Comparison of ENCODE assay signal across 14 cellular contexts in genomic region chr22:42307806-42308563, GRCh38. TPM values are rescaled to one million over a fixed set of nuclear protein-coding genes. Genes with fewer than 3 reads are reported as not detected.
A peak's percentile ranks its signal among the peaks of the same experiment; 100 is the strongest.
DNase-seq lines count a peak whose midpoint lies in the region; ATAC-seq and TF ChIP-seq lines count a peak whose summit lies in the region.
"Had no signal": no experiment of that assay in that cellular context is flagged by ENCODE, and none has a peak within 500 bp of the region (broad histone marks: within the 10 kb centered on the region; RNA-seq: fewer than 3 reads in every experiment).

No MANE protein-coding gene starts in this region.

- H3K4me2 ChIP-seq in neuronal stem cell (ENCODE audit: insufficient read depth, low read length, poor library complexity, severe bottlenecking), result no peak overlapping the region
- H3K4me2 ChIP-seq: GM23338 had no signal

- DNase-seq in CD8-positive, alpha-beta T cell, result peak in 1 of 7 experiments; percentile 14
- DNase-seq in NCI-H82 (lab: John Stamatoyannopoulos, UW), result peak; percentile 88
- no peak for DNase-seq in activated T-helper 1 cell treated with anti-CD3 and anti-CD28 coated beads, Interleukin-12 subunit alpha, Interleukin-12 subunit beta, Interleukin-2, Interleukin-4 antibody, amounts not matched to agents 30 ng/mL and 10 ng/mL and 1 ng/mL, durations not matched to agents 14 hours and 24 hours and 36 hours (ENCODE audit: low spot score)
- DNase-seq in neuronal stem cell (ENCODE audit: low spot score), result no peak
- DNase-seq in NCI-H146 treated with DMSO at 0.1 percent for 48 hours (lab: John Stamatoyannopoulos, UW; ENCODE audit: unreplicated experiment), result no peak
- no peak for DNase-seq in NCI-H748 (lab: John Stamatoyannopoulos, UW; ENCODE audit: unreplicated experiment)
- DNase-seq: DMS79 treated with DMSO at 0.1 percent for 48 hours, NCI-H1092, NCI-H187, OCI-M1, RPMI8226 had no signal

- no peaks in the 10 kb centered on the region for H3K9me3 ChIP-seq in CD8-positive, alpha-beta T cell (ENCODE audit: low read length)
- no peaks in the 10 kb centered on the region for H3K9me3 ChIP-seq in neuronal stem cell (replicated peaks in 1 of 2; ENCODE audit: control insufficient read depth in 2 of 2, insufficient read depth in 1 of 2, low read depth in 1 of 2, low read length in 2 of 2)

- peaks cover 74% of the 10 kb centered on the region for H3K4me1 ChIP-seq in CD8-positive, alpha-beta T cell (ENCODE audit: insufficient read depth, low read length)
- H3K4me1 ChIP-seq in neuronal stem cell (ENCODE audit: control insufficient read depth in 2 of 2, insufficient read depth in 1 of 2, low read depth in 1 of 2, low read length in 2 of 2), result peaks cover 24 to 36% of the 10 kb centered on the region in 2 donors

- H4K8ac ChIP-seq in neuronal stem cell (ENCODE audit: low read depth, low read length), result no peak overlapping the region

- no peak overlapping the region for H2BK15ac ChIP-seq in neuronal stem cell (ENCODE audit: low read length)

- H3K4me3 ChIP-seq in CD8-positive, alpha-beta T cell (ENCODE audit: low read depth, low read length), result no peak overlapping the region
- H3K4me3 ChIP-seq in neuronal stem cell (ENCODE audit: low read length in 2 of 2), result no peak overlapping the region
- H3K4me3 ChIP-seq: GM23338, K562 had no signal

- H3K18ac ChIP-seq in neuronal stem cell (ENCODE audit: low read length), result peak overlapping the region; percentile 36

- H4K91ac ChIP-seq in neuronal stem cell (ENCODE audit: low read depth, low read length, poor library complexity), result no peak overlapping the region

- no peaks in the 10 kb centered on the region for H3K27me3 Mint-ChIP-seq in CD8-positive, alpha-beta T cell (ENCODE audit: low read depth)
- peaks cover 10% of the 10 kb centered on the region for H3K27me3 Mint-ChIP-seq in activated T-helper 1 cell treated with anti-CD3 and anti-CD28 coated beads, Interleukin-12 subunit alpha, Interleukin-12 subunit beta, Interleukin-2, Interleukin-4 antibody, amounts not matched to agents 30 ng/mL and 10 ng/mL and 1 ng/mL, durations not matched to agents 14 hours and 24 hours and 36 hours (ENCODE audit: insufficient read depth)

- no peak overlapping the region for H2BK12ac ChIP-seq in neuronal stem cell (ENCODE audit: low read length)

- H3K4me1 Mint-ChIP-seq in CD8-positive, alpha-beta T cell (ENCODE audit: low read depth), result peaks cover 52% of the 10 kb centered on the region
- H3K4me1 Mint-ChIP-seq in activated T-helper 1 cell treated with anti-CD3 and anti-CD28 coated beads, Interleukin-12 subunit alpha, Interleukin-12 subunit beta, Interleukin-2, Interleukin-4 antibody, amounts not matched to agents 30 ng/mL and 10 ng/mL and 1 ng/mL, durations not matched to agents 14 hours and 24 hours and 36 hours (ENCODE audit: low read depth), result peaks cover 19% of the 10 kb centered on the region

- POLR2A ChIA-PET in CD8-positive, alpha-beta T cell (lab: Charles Lee), result no interaction called here

- peak overlapping the region; percentile 9 for H3K4me3 Mint-ChIP-seq in CD8-positive, alpha-beta T cell
- no peak overlapping the region for H3K4me3 Mint-ChIP-seq in activated T-helper 1 cell treated with anti-CD3 and anti-CD28 coated beads, Interleukin-12 subunit alpha, Interleukin-12 subunit beta, Interleukin-2, Interleukin-4 antibody, amounts not matched to agents 30 ng/mL and 10 ng/mL and 1 ng/mL, durations not matched to agents 14 hours and 24 hours and 36 hours
- H3K4me3 Mint-ChIP-seq: GM23338 had no signal

- no peak overlapping the region for H2BK5ac ChIP-seq in neuronal stem cell (ENCODE audit: low read length)

- no peak overlapping the region for H2BK120ac ChIP-seq in neuronal stem cell (ENCODE audit: low read depth, low read length)

- no peak overlapping the region for H3K4ac ChIP-seq in neuronal stem cell (ENCODE audit: low read length)

- H3K27ac ChIP-seq in CD8-positive, alpha-beta T cell (ENCODE audit: low read depth, low read length), result no peak overlapping the region
- no peak overlapping the region for H3K27ac ChIP-seq in neuronal stem cell (replicated peaks; ENCODE audit: low read length)

- no CpG with 5 or more reads among the region's 18 CpGs for WGBS in neuronal stem cell (ENCODE audit: extremely low coverage in 2 of 2, insufficient read length in 2 of 2, insufficient replicate concordance in 1 of 2), 2 donors

- no peaks in the 10 kb centered on the region for H3K27me3 ChIP-seq in CD8-positive, alpha-beta T cell (ENCODE audit: insufficient read depth, low read length)
- peaks cover 0 to 11% (median 0%) of the 10 kb centered on the region in 3 experiments for H3K27me3 ChIP-seq in neuronal stem cell (ENCODE audit: control insufficient read depth in 3 of 3, insufficient read depth in 3 of 3, low read depth in 1 of 3, low read length in 3 of 3)

- no peaks in the 10 kb centered on the region for H3K36me3 ChIP-seq in CD8-positive, alpha-beta T cell (ENCODE audit: insufficient read depth, low read length)
- H3K36me3 ChIP-seq in neuronal stem cell (replicated peaks in 1 of 2; ENCODE audit: control insufficient read depth in 2 of 2, insufficient read depth in 2 of 2, low read length in 2 of 2), result no peaks in the 10 kb centered on the region

- no peaks in the 10 kb centered on the region for H3K9me3 Mint-ChIP-seq in CD8-positive, alpha-beta T cell
- no peaks in the 10 kb centered on the region for H3K9me3 Mint-ChIP-seq in activated T-helper 1 cell treated with anti-CD3 and anti-CD28 coated beads, Interleukin-12 subunit alpha, Interleukin-12 subunit beta, Interleukin-2, Interleukin-4 antibody, amounts not matched to agents 30 ng/mL and 10 ng/mL and 1 ng/mL, durations not matched to agents 14 hours and 24 hours and 36 hours
- H3K9me3 Mint-ChIP-seq: GM23338 had no signal

- CTCF ChIA-PET in CD8-positive, alpha-beta T cell (lab: Charles Lee), result no interaction called here

- no peak overlapping the region for H3K14ac ChIP-seq in neuronal stem cell (ENCODE audit: low read length)

- intact Hi-C loops in CD8-positive, alpha-beta T cell (cut with DNase I, micrococcal nuclease), result no loop called here
- intact Hi-C loops in activated T-helper 1 cell treated with anti-CD3 and anti-CD28 coated beads, Interleukin-12 subunit alpha, Interleukin-12 subunit beta, Interleukin-2, Interleukin-4 antibody, amounts not matched to agents 30 ng/mL and 10 ng/mL and 1 ng/mL, durations not matched to agents 14 hours and 24 hours and 36 hours (cut with micrococcal nuclease), result loop anchor here (10.0 kb wide), 1 partner anchor 63 kb away; no protein-coding TSS in a partner anchor

- ATAC-seq in CD8-positive, alpha-beta T cell, result peak; percentile 69
- ATAC-seq in HG03521 (IDR thresholded peaks at IDR 0.05; ENCODE audit: unreplicated experiment), result no peak
- ATAC-seq: GM23338, K562 had no signal

- H2AK5ac ChIP-seq in neuronal stem cell (ENCODE audit: low read depth, low read length), result no peak overlapping the region

- no peak for TF ChIP-seq CTCF in CD8-positive, alpha-beta T cell (IDR thresholded peaks at IDR 0.05)

- H3K9ac ChIP-seq in neuronal stem cell (ENCODE audit: low read depth, low read length, poor library complexity), result no peak overlapping the region

- H2AFZ ChIP-seq in neuronal stem cell (ENCODE audit: low read length), result no peak overlapping the region
- H2AFZ ChIP-seq: GM23338 had no signal

- H3K36me3 Mint-ChIP-seq in CD8-positive, alpha-beta T cell, result no peaks in the 10 kb centered on the region
- no peaks in the 10 kb centered on the region for H3K36me3 Mint-ChIP-seq in activated T-helper 1 cell treated with anti-CD3 and anti-CD28 coated beads, Interleukin-12 subunit alpha, Interleukin-12 subunit beta, Interleukin-2, Interleukin-4 antibody, amounts not matched to agents 30 ng/mL and 10 ng/mL and 1 ng/mL, durations not matched to agents 14 hours and 24 hours and 36 hours (ENCODE audit: low read depth)

- H3K79me1 ChIP-seq in neuronal stem cell (ENCODE audit: low read depth, low read length), result no peaks in the 10 kb centered on the region

- H3K23ac ChIP-seq in neuronal stem cell (ENCODE audit: low read depth, low read length, poor library complexity), result no peak overlapping the region

- H3K27ac Mint-ChIP-seq in CD8-positive, alpha-beta T cell, result no peak overlapping the region
- peak overlapping the region; percentile 14 for H3K27ac Mint-ChIP-seq in activated T-helper 1 cell treated with anti-CD3 and anti-CD28 coated beads, Interleukin-12 subunit alpha, Interleukin-12 subunit beta, Interleukin-2, Interleukin-4 antibody, amounts not matched to agents 30 ng/mL and 10 ng/mL and 1 ng/mL, durations not matched to agents 14 hours and 24 hours and 36 hours
- H3K27ac Mint-ChIP-seq: GM23338 had no signal

RNA-seq across cellular contexts. Expression of gene TCF20, which starts 37.5 kb away (rescaled TPM):
- 10 to 100 TPM; 50.7 to 60.6 TPM for total RNA-seq in CD8-positive, alpha-beta T cell
- total RNA-seq in activated T-helper 1 cell treated with anti-CD3 and anti-CD28 coated beads, Interleukin-12 subunit alpha, Interleukin-12 subunit beta, Interleukin-2, Interleukin-4 antibody, amounts not matched to agents 30 ng/mL and 10 ng/mL and 1 ng/mL, durations not matched to agents 14 hours and 24 hours and 36 hours, result 82.9 and 83.9 TPM in 2 replicates
- polyA plus RNA-seq in neuronal stem cell (2013, experiment 1 of 2), result 18.5 TPM
- 19.2 TPM for polyA plus RNA-seq in neuronal stem cell (2013, experiment 2 of 2)
